ENCODE assay signal across 8 cellular contexts in the genomic region with DNA sequence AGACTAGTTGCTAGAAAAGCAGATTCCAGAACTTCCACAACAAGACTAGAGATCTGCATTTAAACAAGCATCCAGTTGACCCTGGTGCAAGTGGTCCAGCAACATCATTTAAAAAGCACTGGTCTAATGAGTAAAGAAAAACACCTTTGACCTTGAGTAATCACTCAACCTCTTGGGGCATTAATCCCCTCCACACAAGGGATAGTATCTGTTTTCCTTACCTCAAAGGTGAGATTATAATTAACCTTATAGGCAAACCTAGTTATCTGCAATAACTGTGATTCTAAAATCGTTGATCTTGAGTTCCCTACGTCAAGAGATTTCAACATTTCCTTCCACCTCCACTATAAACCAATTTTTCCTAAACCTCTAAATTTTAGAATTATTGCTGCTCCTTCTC. TPM values are rescaled to one million over a fixed set of nuclear protein-coding genes. Genes with fewer than 3 reads are reported as not detected.
A peak's percentile ranks its signal among the peaks of the same experiment; 100 is the strongest.
DNase-seq lines count a peak whose midpoint lies in the region; ATAC-seq and TF ChIP-seq lines count a peak whose summit lies in the region.

No MANE protein-coding gene starts in this region.

- POLR2A ChIA-PET in BJ (lab: Charles Lee), result no interaction called here

- H4K20me1 ChIP-seq in Loucy (ENCODE audit: insufficient read depth, low read length, poor library complexity, severe bottlenecking), result peaks cover 53% of the 10 kb centered on the region

- H3K4me1 Mint-ChIP-seq in nephron progenitor cell, result peaks cover 41% of the 10 kb centered on the region

- H3K4me1 ChIP-seq in Loucy (ENCODE audit: insufficient read depth, low read length, poor library complexity, severe bottlenecking), result peaks cover 43% of the 10 kb centered on the region
- no peaks in the 10 kb centered on the region for H3K4me1 ChIP-seq in ectodermal cell (ENCODE audit: control insufficient read depth, insufficient read depth, low read length)

- no peaks in the 10 kb centered on the region for H3K9me2 ChIP-seq in Loucy (replicated peaks; ENCODE audit: low read depth, low read length)

- H3K4me2 ChIP-seq in Loucy (ENCODE audit: low read depth, low read length, poor library complexity, severe bottlenecking), result peak overlapping the region; percentile 94

- H3K27ac Mint-ChIP-seq in nephron progenitor cell, result peak overlapping the region; percentile 100

- H3K9me3 Mint-ChIP-seq in nephron progenitor cell, result no peaks in the 10 kb centered on the region

- H3K36me3 Mint-ChIP-seq in nephron progenitor cell (ENCODE audit: low read depth), result peaks cover 28% of the 10 kb centered on the region

- no peak for DNase-seq in BJ (ENCODE audit: low read depth)
- DNase-seq in nephron progenitor cell, result no peak
- no peak for DNase-seq in NCI-H1105 (lab: John Stamatoyannopoulos, UW)
- no peak for DNase-seq in AG08396 (ENCODE audit: low spot score)

- H3F3A ChIP-seq in Loucy (ENCODE audit: low read depth), result no peaks in the 10 kb centered on the region

- no peak for ATAC-seq in HG03025 (IDR thresholded peaks at IDR 0.05; ENCODE audit: low FRiP score, unreplicated experiment)
- no peak for ATAC-seq in HG02884 (IDR thresholded peaks at IDR 0.05; ENCODE audit: unreplicated experiment)

- H3K79me2 ChIP-seq in Loucy (ENCODE audit: insufficient read depth, low read length), result peaks cover 66% of the 10 kb centered on the region

- no peaks in the 10 kb centered on the region for H3K27me3 Mint-ChIP-seq in nephron progenitor cell (ENCODE audit: low read depth, poor library complexity)

- TF ChIP-seq CTCF in BJ (IDR thresholded peaks at IDR 0.05; ENCODE audit: insufficient read depth, low read depth, low read length) (no peak), Loucy (conservative IDR thresholded peaks at IDR 0.05; ENCODE audit: low read length) (no peak), nephron progenitor cell (IDR thresholded peaks at IDR 0.05) (no peak)

- H3K4me3 ChIP-seq in BJ (ENCODE audit: low read depth, low read length), result peak overlapping the region; percentile 71
- H3K4me3 ChIP-seq in Loucy (ENCODE audit: low read length, poor library complexity, severe bottlenecking), result peak overlapping the region; percentile 94
- H3K4me3 ChIP-seq in ectodermal cell (ENCODE audit: insufficient read depth, low read depth, low read length), result peak overlapping the region; percentile 85

- H3K36me3 ChIP-seq in BJ (ENCODE audit: control insufficient read depth, insufficient read depth, low read length), result peaks cover 4% of the 10 kb centered on the region
- H3K36me3 ChIP-seq in Loucy (ENCODE audit: insufficient read depth, low read length), result peaks cover 17% of the 10 kb centered on the region
- H3K36me3 ChIP-seq in ectodermal cell (ENCODE audit: control insufficient read depth, insufficient read depth, low read length), result no peaks in the 10 kb centered on the region

- H3K4me3 Mint-ChIP-seq in nephron progenitor cell, result peak overlapping the region; percentile 95

- H3K27ac ChIP-seq in ectodermal cell (ENCODE audit: insufficient read depth, low read depth, low read length, poor library complexity, severe bottlenecking), result no peak overlapping the region

- H2AFZ ChIP-seq in Loucy (ENCODE audit: low read length), result no peak overlapping the region

- peak overlapping the region; percentile 93 for H3K9ac ChIP-seq in Loucy (ENCODE audit: low read depth, low read length, poor library complexity, severe bottlenecking)

- H3K9me3 ChIP-seq in Loucy (ENCODE audit: insufficient read depth, low read depth, low read length) (no peaks in the 10 kb centered on the region), ectodermal cell (ENCODE audit: control insufficient read depth, low read length) (no peaks in the 10 kb centered on the region)

- 23 to 25% methylated on average over 2 of the region's 2 CpGs for WGBS in ectodermal cell, 2 experiments

- H3K27me3 ChIP-seq in BJ (ENCODE audit: control insufficient read depth, insufficient read depth, low read length) (no peaks in the 10 kb centered on the region), Loucy (ENCODE audit: insufficient read depth, low read length, poor library complexity, severe bottlenecking) (no peaks in the 10 kb centered on the region), ectodermal cell (ENCODE audit: control insufficient read depth, insufficient read depth, low read length, poor library complexity, severe bottlenecking) (no peaks in the 10 kb centered on the region)

- CTCF ChIA-PET in BJ (lab: Yijun Ruan, JAX), result interaction anchor here (1.6 kb wide), 1 partner anchor 14 kb away, joined by 5 read pairs; a partner anchor contains a TSS

RNA-seq across cellular contexts. Expression of a gene that starts 1.1 kb away (rescaled TPM):
- polyA plus RNA-seq in BJ (2011; rRNA removed), result 26.1 and 27.6 TPM in 2 replicates
- 73.6 and 83.9 TPM in 2 replicates for polyA minus RNA-seq in BJ (2011; rRNA and poly(A)+ RNA removed)
- polyA plus RNA-seq in ectodermal cell (2013, experiment 1 of 4), result 21.5 TPM
- 28.3 TPM for polyA plus RNA-seq in ectodermal cell (2013, experiment 2 of 4)
- polyA plus RNA-seq in ectodermal cell (2013, experiment 3 of 4), result 19.2 TPM
- 23.3 TPM for polyA plus RNA-seq in ectodermal cell (2013, experiment 4 of 4)

RNA-seq across cellular contexts. Expression of a gene that starts 13.4 kb away (rescaled TPM):
- polyA plus RNA-seq in BJ (2011; rRNA removed), result 7.0 and 8.4 TPM in 2 replicates
- 4.5 and 4.7 TPM in 2 replicates for polyA minus RNA-seq in BJ (2011; rRNA and poly(A)+ RNA removed)
- 47.8 TPM for polyA plus RNA-seq in ectodermal cell (2013, experiment 1 of 4)
- polyA plus RNA-seq in ectodermal cell (2013, experiment 2 of 4), result 38.9 TPM
- 37.0 TPM for polyA plus RNA-seq in ectodermal cell (2013, experiment 3 of 4)
- polyA plus RNA-seq in ectodermal cell (2013, experiment 4 of 4), result 35.3 TPM
